ENCODE assay signal across 8 cellular contexts in the genomic region with DNA sequence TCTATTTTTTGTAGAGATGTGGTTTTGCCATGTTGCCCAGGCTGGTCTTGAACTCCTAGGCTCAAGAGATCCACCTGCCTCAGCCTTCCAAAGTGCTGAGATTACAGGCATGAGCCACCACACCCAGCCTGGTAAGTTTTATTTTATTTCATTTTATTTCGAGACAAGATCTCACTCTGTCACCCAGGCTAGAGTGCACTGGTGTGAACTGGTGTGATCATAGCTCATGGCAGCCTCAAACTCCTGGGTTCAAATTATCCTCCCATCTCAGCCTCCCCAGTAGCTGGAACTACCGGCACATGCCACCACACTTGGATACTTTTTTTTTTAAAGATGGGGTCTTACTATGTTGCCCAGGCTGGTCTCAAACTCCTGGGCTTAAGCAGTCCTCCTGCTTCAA. TPM values are rescaled to one million over a fixed set of nuclear protein-coding genes. Genes with fewer than 3 reads are reported as not detected.
DNase-seq lines count a peak whose midpoint lies in the region; ATAC-seq and TF ChIP-seq lines count a peak whose summit lies in the region.
"Not testable (repeated sequence)": the region's sequence is repeated elsewhere in the genome, so short reads cannot be mapped to it uniquely, and the experiment has no call there.
"Had no signal": no experiment of that assay in that cellular context is flagged by ENCODE, and none has a peak within 500 bp of the region (broad histone marks: within the 10 kb centered on the region; RNA-seq: fewer than 3 reads in every experiment).

No MANE protein-coding gene starts in this region.

- not testable (repeated sequence) for DNase-seq in activated CD4-positive, alpha-beta T cell treated with anti-CD3 and anti-CD28 coated beads for 36 hours; activated T-cell treated with anti-CD3 and anti-CD28 coated beads, Interleukin-2, amount 50 U/mL, for 72 hours; prostate gland (ENCODE audit: low spot score)
- peak; percentile 9 for DNase-seq in right atrium auricular region (ENCODE audit: low spot score)
- peak; percentile 3 for DNase-seq in mesenteric fat pad (ENCODE audit: low spot score)

- not testable (repeated sequence) for TF ChIP-seq CTCF in HEK293 (tag by site-specific recombination; IDR thresholded peaks at IDR 0.05); right atrium auricular region (IDR thresholded peaks at IDR 0.05); prostate gland (IDR thresholded peaks at IDR 0.05)

- not testable (repeated sequence) for H3K9me3 ChIP-seq in HEK293 (ENCODE audit: control insufficient read depth, insufficient read depth, low read depth, low read length); right atrium auricular region; prostate gland

- peaks cover 21% of the 10 kb centered on the region for H3K4me1 Mint-ChIP-seq in activated CD4-positive, alpha-beta T cell treated with anti-CD3 and anti-CD28 coated beads for 36 hours
- peaks cover 17% of the 10 kb centered on the region for H3K4me1 Mint-ChIP-seq in activated T-cell treated with anti-CD3 and anti-CD28 coated beads, Interleukin-2, amount 50 U/mL, for 72 hours (ENCODE audit: low read depth)

- H3K36me3 ChIP-seq in HEK293 (ENCODE audit: control insufficient read depth in 2 of 2, insufficient read depth in 1 of 2, low read length in 2 of 2) = peaks cover 44 to 90% of the 10 kb centered on the region in 2 experiments
- H3K36me3 ChIP-seq in right atrium auricular region = peaks cover 17% of the 10 kb centered on the region
- H3K36me3 ChIP-seq in prostate gland = not testable (repeated sequence)

- not testable (repeated sequence) for H3K9me3 Mint-ChIP-seq in activated CD4-positive, alpha-beta T cell treated with anti-CD3 and anti-CD28 coated beads for 36 hours (ENCODE audit: low read depth); activated T-cell treated with anti-CD3 and anti-CD28 coated beads, Interleukin-2, amount 50 U/mL, for 72 hours

- intact Hi-C loops in activated CD4-positive, alpha-beta T cell treated with anti-CD3 and anti-CD28 coated beads for 36 hours (cut with DNase I, micrococcal nuclease); prostate gland (cut with DNase I): not testable (repeated sequence)

- H3K36me3 Mint-ChIP-seq in activated CD4-positive, alpha-beta T cell treated with anti-CD3 and anti-CD28 coated beads for 36 hours (ENCODE audit: low read depth) = peaks cover 51% of the 10 kb centered on the region
- H3K36me3 Mint-ChIP-seq in activated T-cell treated with anti-CD3 and anti-CD28 coated beads, Interleukin-2, amount 50 U/mL, for 72 hours (ENCODE audit: insufficient read depth in 2 of 2) = peaks cover 11 to 42% of the 10 kb centered on the region in 2 donors

- H3K27me3 ChIP-seq in right atrium auricular region; prostate gland (replicated peaks; ENCODE audit: insufficient read depth): not testable (repeated sequence)

- H3K27ac ChIP-seq in HEK293 (ENCODE audit: extremely low read depth, low read depth, low read length); right atrium auricular region: not testable (repeated sequence)
- H3K27ac ChIP-seq in prostate gland = peak overlapping the region; percentile 51 to 97

- ATAC-seq in activated CD4-positive, alpha-beta T cell treated with anti-CD3 and anti-CD28 coated beads for 36 hours; activated T-cell treated with anti-CD3 and anti-CD28 coated beads, Interleukin-2, amount 50 U/mL, for 72 hours (replicated peaks in 1 of 2): not testable (repeated sequence)

- 97% methylated on average over 2 of the region's 2 CpGs for WGBS in prostate gland

- POLR2A ChIA-PET in HEK293 (lab: Yijun Ruan, JAX) = interaction anchor here (1.1 to 1.7 kb wide), 2 partner anchors 12 to 15 kb away, joined by 3 to 5 read pairs; a partner anchor contains a TSS
- POLR2A ChIA-PET in activated CD4-positive, alpha-beta T cell treated with anti-CD3 and anti-CD28 coated beads for 36 hours (lab: Charles Lee) = interaction anchor here (0.6 to 0.7 kb wide), 2 partner anchors 10 to 30 kb away, joined by 3 to 4 read pairs; no protein-coding TSS in a partner anchor

- not testable (repeated sequence) for TF ChIP-seq POLR2A in prostate gland (IDR thresholded peaks at IDR 0.05)

- H3K4me3 ChIP-seq in HEK293 (ENCODE audit: low read depth, low read length); right atrium auricular region; prostate gland: not testable (repeated sequence)

- not testable (repeated sequence) for H3K4me3 Mint-ChIP-seq in activated CD4-positive, alpha-beta T cell treated with anti-CD3 and anti-CD28 coated beads for 36 hours; activated T-cell treated with anti-CD3 and anti-CD28 coated beads, Interleukin-2, amount 50 U/mL, for 72 hours

- not testable (repeated sequence) for H3K27me3 Mint-ChIP-seq in activated CD4-positive, alpha-beta T cell treated with anti-CD3 and anti-CD28 coated beads for 36 hours; activated T-cell treated with anti-CD3 and anti-CD28 coated beads, Interleukin-2, amount 50 U/mL, for 72 hours (ENCODE audit: low read depth)

- H3K27ac Mint-ChIP-seq in activated CD4-positive, alpha-beta T cell treated with anti-CD3 and anti-CD28 coated beads for 36 hours = peak overlapping the region; percentile 19
- H3K27ac Mint-ChIP-seq in activated T-cell treated with anti-CD3 and anti-CD28 coated beads, Interleukin-2, amount 50 U/mL, for 72 hours = peak overlapping the region; percentile 65

- CTCF ChIA-PET in HEK293 (lab: Yijun Ruan, JAX) = interaction anchor here (0.6 to 1.5 kb wide), 7 partner anchors 12 to 358 kb away, joined by 3 to 14 read pairs (median 3); a partner anchor contains a TSS
- CTCF ChIA-PET in activated CD4-positive, alpha-beta T cell treated with anti-CD3 and anti-CD28 coated beads for 36 hours (lab: Charles Lee) = interaction anchor here (0.6 to 1.8 kb wide), 5 partner anchors 12 to 179 kb away, joined by 3 to 7 read pairs (median 4); a partner anchor contains a TSS

- not testable (repeated sequence) for H3K4me1 ChIP-seq in HEK293 (ENCODE audit: control insufficient read depth, insufficient read depth, low read length); prostate gland (replicated peaks)
- peaks cover 0 to 11% of the 10 kb centered on the region in 2 donors for H3K4me1 ChIP-seq in right atrium auricular region

TF ChIP-seq in HEK293, 187 proteins besides CTCF, POLR2A, EP300 and RAD21:
- TF ChIP-seq, protein P1, sequence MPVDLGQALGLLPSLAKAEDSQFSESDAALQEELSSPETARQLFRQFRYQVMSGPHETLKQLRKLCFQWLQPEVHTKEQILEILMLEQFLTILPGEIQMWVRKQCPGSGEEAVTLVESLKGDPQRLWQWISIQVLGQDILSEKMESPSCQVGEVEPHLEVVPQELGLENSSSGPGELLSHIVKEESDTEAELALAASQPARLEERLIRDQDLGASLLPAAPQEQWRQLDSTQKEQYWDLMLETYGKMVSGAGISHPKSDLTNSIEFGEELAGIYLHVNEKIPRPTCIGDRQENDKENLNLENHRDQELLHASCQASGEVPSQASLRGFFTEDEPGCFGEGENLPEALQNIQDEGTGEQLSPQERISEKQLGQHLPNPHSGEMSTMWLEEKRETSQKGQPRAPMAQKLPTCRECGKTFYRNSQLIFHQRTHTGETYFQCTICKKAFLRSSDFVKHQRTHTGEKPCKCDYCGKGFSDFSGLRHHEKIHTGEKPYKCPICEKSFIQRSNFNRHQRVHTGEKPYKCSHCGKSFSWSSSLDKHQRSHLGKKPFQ (tag by site-specific recombination; IDR thresholded peaks at IDR 0.05) = peak; percentile 97
- TF ChIP-seq ZNF121 (tag by site-specific recombination; IDR thresholded peaks at IDR 0.05) = peak; percentile 68; the same call in 1 of the 2 replicates

RNA-seq across cellular contexts. Expression of a gene that starts 11.8 kb away (rescaled TPM):
- 10 to 100 TPM; 66.8 to 72.2 TPM for total RNA-seq in activated CD4-positive, alpha-beta T cell treated with anti-CD3 and anti-CD28 coated beads for 36 hours
- 100 to 1,000 TPM; 105 to 108 TPM for total RNA-seq in activated T-cell treated with anti-CD3 and anti-CD28 coated beads, Interleukin-2, amount 50 U/mL, for 72 hours
- total RNA-seq in right atrium auricular region = 10 to 100 TPM; 50.4 to 61.0 TPM
- 43.4 TPM for total RNA-seq in mesenteric fat pad
- total RNA-seq in prostate gland = 100 to 1,000 TPM; 175 to 252 TPM

RNA-seq across cellular contexts. Expression of a gene that starts 28.4 kb away (rescaled TPM):
- 10 to 100 TPM; 29.7 to 31.2 TPM for total RNA-seq in activated CD4-positive, alpha-beta T cell treated with anti-CD3 and anti-CD28 coated beads for 36 hours
- total RNA-seq in activated T-cell treated with anti-CD3 and anti-CD28 coated beads, Interleukin-2, amount 50 U/mL, for 72 hours = 10 to 100 TPM; 33.5 to 46.1 TPM
- 10 to 100 TPM in 1 of 2 donors, 1 to 10 TPM in 1; 9.4 to 13.5 TPM for total RNA-seq in right atrium auricular region
- total RNA-seq in mesenteric fat pad = 34.2 TPM
- total RNA-seq in prostate gland = 10 to 100 TPM; 74.4 to 97.1 TPM

RNA-seq across cellular contexts. Expression of a gene that starts 51.3 kb away (rescaled TPM):
- 10 to 100 TPM; 18.7 to 21.3 TPM for total RNA-seq in activated CD4-positive, alpha-beta T cell treated with anti-CD3 and anti-CD28 coated beads for 36 hours
- total RNA-seq in activated T-cell treated with anti-CD3 and anti-CD28 coated beads, Interleukin-2, amount 50 U/mL, for 72 hours = 10 to 100 TPM; 26.5 to 29.1 TPM
- 10 to 100 TPM in 1 of 2 donors, 1 to 10 TPM in 1; 4.4 to 12.0 TPM for total RNA-seq in right atrium auricular region
- total RNA-seq in mesenteric fat pad = 14.4 TPM
- 10 to 100 TPM; 27.6 to 45.7 TPM for total RNA-seq in prostate gland

RNA-seq across cellular contexts. Expression of a gene that starts 53.9 kb away (rescaled TPM):
- under 1 TPM in 1 of 2 experiments, not detected in 1; 0.16 TPM for total RNA-seq in activated CD4-positive, alpha-beta T cell treated with anti-CD3 and anti-CD28 coated beads for 36 hours
- total RNA-seq in activated T-cell treated with anti-CD3 and anti-CD28 coated beads, Interleukin-2, amount 50 U/mL, for 72 hours = under 1 TPM; 0.41 to 0.81 TPM
- total RNA-seq in right atrium auricular region (1 to 10 TPM; 3.9 to 6.1 TPM), mesenteric fat pad (3.1 TPM), prostate gland (10 to 100 TPM; 23.8 to 37.4 TPM)
- total RNA-seq: CD4-positive, alpha-beta T cell; CD8-positive, alpha-beta T cell had no signal
